Comparison of ENCODE assay signal across 12 cellular contexts in the genomic region with DNA sequence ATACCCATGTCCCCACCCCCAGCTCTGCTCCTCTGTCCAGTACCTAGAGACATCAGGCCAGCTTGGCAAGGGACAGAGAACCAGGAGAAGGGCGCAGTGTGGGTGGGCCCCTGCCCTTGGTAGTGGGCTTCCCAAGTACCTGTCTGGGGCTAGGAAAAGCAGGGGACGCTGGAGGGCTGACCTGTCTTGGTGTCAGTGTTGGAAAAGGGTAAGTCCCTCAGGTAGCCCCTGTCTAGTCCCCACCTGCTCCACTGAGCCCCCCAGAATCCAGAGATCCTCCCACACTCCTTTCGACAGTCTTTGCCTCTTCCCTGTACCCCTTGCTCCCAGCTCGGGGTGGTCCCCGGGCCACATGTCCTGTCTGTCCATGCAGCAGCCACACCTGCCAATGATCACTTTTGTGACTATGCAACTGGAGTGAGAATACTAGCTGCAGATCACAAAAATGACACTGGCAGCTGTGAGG. TPM values are rescaled to one million over a fixed set of nuclear protein-coding genes. Genes with fewer than 3 reads are reported as not detected.
DNase-seq lines count a peak whose midpoint lies in the region; ATAC-seq, FAIRE-seq and TF ChIP-seq lines count a peak whose summit lies in the region.
"Had no signal": no experiment of that assay in that cellular context is flagged by ENCODE, and none has a peak within 500 bp of the region (broad histone marks: within the 10 kb centered on the region; RNA-seq: fewer than 3 reads in every experiment).

No MANE protein-coding gene starts in this region.

- peaks cover 4 to 11% of the 10 kb centered on the region in 2 donors for H3K4me1 ChIP-seq in breast epithelium

- no peaks in the 10 kb centered on the region for H3K27me3 Mint-ChIP-seq in MCF 10A (ENCODE audit: insufficient read depth, unreplicated experiment)
- H3K27me3 Mint-ChIP-seq in activated naive CD8-positive, alpha-beta T cell treated with anti-CD3 and anti-CD28 coated beads, Interleukin-2, amount 10 ng/mL, durations not matched to agents 7 days and 5 days: peaks cover 8% of the 10 kb centered on the region

- peak overlapping the region; percentile 68 for H3K4me3 Mint-ChIP-seq in MCF 10A (ENCODE audit: unreplicated experiment)
- H3K4me3 Mint-ChIP-seq in activated naive CD8-positive, alpha-beta T cell treated with anti-CD3 and anti-CD28 coated beads, Interleukin-2, amount 10 ng/mL, durations not matched to agents 7 days and 5 days: peak overlapping the region; percentile 84

- no peak overlapping the region for H3K27ac ChIP-seq in breast epithelium

- intact Hi-C loops in MCF 10A (cut with micrococcal nuclease) (loop anchor here (2.0 kb wide), 3 partner anchors 15 to 123 kb away; partner anchors contain the start of genes ANKZF1, ATG9A, DNAJB2 and SLC23A3), breast epithelium (cut with DNase I; ENCODE audit: low total_unique reads) (no loop called here)

- POLR2A ChIA-PET in MCF 10A (lab: Yijun Ruan, JAX): interaction anchor here (0.6 to 11.1 kb wide), 7 partner anchors 17 to 117 kb away, joined by 4 to 170 read pairs (median 21); partner anchors contain the start of genes ANKZF1, ATG9A, CNPPD1 and DNAJB2
- POLR2A ChIA-PET in activated naive CD8-positive, alpha-beta T cell treated with anti-CD3 and anti-CD28 coated beads, Interleukin-2, amount 10 ng/mL, durations not matched to agents 7 days and 5 days (lab: Charles Lee): interaction anchor here (1.1 to 2.8 kb wide), 4 partner anchors 14 to 134 kb away, joined by 3 to 27 read pairs (median 13); partner anchors contain the start of genes DNAJB2, NHEJ1, TUBA4A and TUBA4B

- no peak for TF ChIP-seq CTCF in MCF 10A (IDR thresholded peaks at IDR 0.05; ENCODE audit: unreplicated experiment)
- no peak for TF ChIP-seq CTCF in breast epithelium (IDR thresholded peaks at IDR 0.05)

- peaks cover 22% of the 10 kb centered on the region for H3K4me1 Mint-ChIP-seq in MCF 10A (ENCODE audit: insufficient read depth, unreplicated experiment)
- H3K4me1 Mint-ChIP-seq in activated naive CD8-positive, alpha-beta T cell treated with anti-CD3 and anti-CD28 coated beads, Interleukin-2, amount 10 ng/mL, durations not matched to agents 7 days and 5 days: peaks cover 19% of the 10 kb centered on the region

- CTCF ChIA-PET in MCF 10A (lab: Yijun Ruan, JAX): interaction anchor here (0.7 to 17.4 kb wide), 15 partner anchors 15 to 730 kb away, joined by 4 to 445 read pairs (median 7); partner anchors contain the start of genes ABCB6, ANKZF1, ATG9A and CNPPD1

- no peaks in the 10 kb centered on the region for H3K36me3 ChIP-seq in breast epithelium

- no TSS peak for BruUV-seq in MCF 10A (replicated peaks; lab: Mats Ljungman, UMichigan)

- no peaks in the 10 kb centered on the region for H3K9me3 Mint-ChIP-seq in MCF 10A (ENCODE audit: unreplicated experiment)
- no peaks in the 10 kb centered on the region for H3K9me3 Mint-ChIP-seq in activated naive CD8-positive, alpha-beta T cell treated with anti-CD3 and anti-CD28 coated beads, Interleukin-2, amount 10 ng/mL, durations not matched to agents 7 days and 5 days

- DNase-seq in MCF 10A (ENCODE audit: unreplicated experiment): no peak
- DNase-seq in breast epithelium (ENCODE audit: low spot score in 2 of 2): no peak
- DNase-seq in activated naive CD8-positive, alpha-beta T cell treated with anti-CD3 and anti-CD28 coated beads, Interleukin-2, amount 10 ng/mL, durations not matched to agents 7 days and 5 days: no peak
- peak; percentile 38 for DNase-seq in myocyte (ENCODE audit: low read depth)
- DNase-seq in urothelium cell line (ENCODE audit: low spot score): no peak
- DNase-seq in amygdala (lab: John Stamatoyannopoulos, UW): no peak
- DNase-seq in NCI-H2029 treated with DMSO at 0.1 percent for 48 hours (lab: John Stamatoyannopoulos, UW): no peak
- DNase-seq: SHP77 had no signal

- peak; percentile 9 for FAIRE-seq in urothelium cell line (lab: Jason Lieb, UNC)

- H3K36me3 Mint-ChIP-seq in MCF 10A (ENCODE audit: insufficient read depth, unreplicated experiment): peaks cover 6% of the 10 kb centered on the region
- H3K36me3 Mint-ChIP-seq in activated naive CD8-positive, alpha-beta T cell treated with anti-CD3 and anti-CD28 coated beads, Interleukin-2, amount 10 ng/mL, durations not matched to agents 7 days and 5 days: no peaks in the 10 kb centered on the region

- no peaks in the 10 kb centered on the region for H3K9me3 ChIP-seq in breast epithelium

- no peak overlapping the region for H3K4me3 ChIP-seq in breast epithelium

- no peak for ATAC-seq in activated naive CD8-positive, alpha-beta T cell treated with anti-CD3 and anti-CD28 coated beads, Interleukin-2, amount 10 ng/mL, durations not matched to agents 7 days and 5 days (ENCODE audit: low read depth)
- no peak for ATAC-seq in HG02759 (IDR thresholded peaks at IDR 0.05; ENCODE audit: unreplicated experiment)

- TF ChIP-seq POLR2A in breast epithelium (IDR thresholded peaks at IDR 0.05): no peak

- no peak overlapping the region for H3K27ac Mint-ChIP-seq in MCF 10A (ENCODE audit: low read depth, unreplicated experiment)
- peak overlapping the region; percentile 70 for H3K27ac Mint-ChIP-seq in activated naive CD8-positive, alpha-beta T cell treated with anti-CD3 and anti-CD28 coated beads, Interleukin-2, amount 10 ng/mL, durations not matched to agents 7 days and 5 days

- H3K27me3 ChIP-seq in breast epithelium: no peaks in the 10 kb centered on the region

RNA-seq across cellular contexts. Expression of gene DNAJB2, which starts 14.6 kb away (rescaled TPM):
- total RNA-seq in MCF 10A (2022) (58.2 and 59.8 TPM in 2 replicates), breast epithelium (10 to 100 TPM; 49.9 to 88.3 (median 59.0) TPM), myocyte (40.1 and 80.0 TPM in 2 replicates)
- 10 to 100 TPM; 65.9 to 67.5 TPM for total RNA-seq in activated naive CD8-positive, alpha-beta T cell treated with anti-CD3 and anti-CD28 coated beads, Interleukin-2, amount 10 ng/mL, durations not matched to agents 7 days and 5 days
- polyA plus RNA-seq in myocyte (2012): 57.2 TPM

RNA-seq across cellular contexts. Expression of gene PTPRN, which starts 15.4 kb away (rescaled TPM):
- total RNA-seq in MCF 10A (2022) (not detected in 2 replicates), breast epithelium (under 1 TPM in 2 of 3 donors, not detected in 1; 0.33 to 0.44 TPM), myocyte (0.24 and 0.68 TPM in 2 replicates)
- total RNA-seq in activated naive CD8-positive, alpha-beta T cell treated with anti-CD3 and anti-CD28 coated beads, Interleukin-2, amount 10 ng/mL, durations not matched to agents 7 days and 5 days: not detected
- polyA plus RNA-seq in myocyte (2012): 0.15 TPM
- total RNA-seq: esophagus mucosa, lung microvascular endothelial cell had no signal

RNA-seq across cellular contexts. Expression of gene RESP18, which starts 38.8 kb away (rescaled TPM):
- total RNA-seq in MCF 10A (2022) (not detected in 2 replicates), breast epithelium (not detected), myocyte (not detected in 2 replicates)
- not detected for total RNA-seq in activated naive CD8-positive, alpha-beta T cell treated with anti-CD3 and anti-CD28 coated beads, Interleukin-2, amount 10 ng/mL, durations not matched to agents 7 days and 5 days
- polyA plus RNA-seq in myocyte (2012): not detected
- total RNA-seq: esophagus mucosa, lung microvascular endothelial cell had no signal
- polyA plus RNA-seq: BJ had no signal

RNA-seq across cellular contexts. Expression of gene TUBA4A, which starts 40.1 kb away (rescaled TPM):
- 37.2 and 80.5 TPM in 2 replicates for total RNA-seq in MCF 10A (2022)
- 10 to 100 TPM in 2 of 3 donors, 1 to 10 TPM in 1; 5.4 to 73.3 (median 48.8) TPM for total RNA-seq in breast epithelium
- total RNA-seq in activated naive CD8-positive, alpha-beta T cell treated with anti-CD3 and anti-CD28 coated beads, Interleukin-2, amount 10 ng/mL, durations not matched to agents 7 days and 5 days: 100 to 1,000 TPM; 237 to 266 TPM
- 120 and 128 TPM in 2 replicates for total RNA-seq in myocyte
- polyA plus RNA-seq in myocyte (2012): 65.1 TPM

RNA-seq across cellular contexts. Expression of gene TUBA4B, which starts 40.7 kb away (rescaled TPM):
- total RNA-seq in MCF 10A (2022) (not detected in 2 replicates), breast epithelium (under 1 TPM in 1 of 3 donors, not detected in 2; 0.16 TPM), myocyte (0.11 TPM in 1 of 2 replicates, not detected in the other)
- not detected for total RNA-seq in activated naive CD8-positive, alpha-beta T cell treated with anti-CD3 and anti-CD28 coated beads, Interleukin-2, amount 10 ng/mL, durations not matched to agents 7 days and 5 days
- polyA plus RNA-seq in myocyte (2012): not detected
- total RNA-seq: esophagus mucosa, lung microvascular endothelial cell had no signal
- polyA plus RNA-seq: BJ had no signal
